10 cellular contexts compared by ENCODE assay signal in the genomic region with DNA sequence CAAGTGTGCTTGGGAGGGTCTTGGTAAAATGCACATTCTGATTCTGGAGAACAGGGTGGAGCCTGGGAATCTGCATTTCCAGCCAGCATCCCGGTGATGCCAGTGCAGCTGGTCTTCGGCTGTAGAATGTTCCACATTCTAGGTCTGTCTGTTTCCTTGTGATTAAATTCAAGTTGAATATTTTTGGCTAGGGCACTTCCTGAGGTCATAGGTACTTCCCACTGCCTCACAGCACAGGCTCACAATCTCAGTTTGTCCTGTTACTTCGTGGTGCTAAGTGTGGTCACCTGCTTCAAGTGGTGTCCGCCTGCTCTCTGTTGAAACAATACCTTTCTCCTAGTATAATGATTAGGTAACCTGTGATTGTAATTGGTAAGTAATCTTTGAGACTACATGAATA. TPM values are rescaled to one million over a fixed set of nuclear protein-coding genes. Genes with fewer than 3 reads are reported as not detected.
DNase-seq lines count a peak whose midpoint lies in the region; ATAC-seq and TF ChIP-seq lines count a peak whose summit lies in the region.
"Had no signal": no experiment of that assay in that cellular context is flagged by ENCODE, and none has a peak within 500 bp of the region (broad histone marks: within the 10 kb centered on the region; RNA-seq: fewer than 3 reads in every experiment).

No MANE protein-coding gene starts in this region.

- TF ChIP-seq POLR2A in adrenal gland (IDR thresholded peaks at IDR 0.05) (no peak), gastrocnemius medialis (IDR thresholded peaks at IDR 0.05) (no peak)

- TF ChIP-seq CTCF in HEK293 (tag by site-specific recombination; IDR thresholded peaks at IDR 0.05) (no peak), adrenal gland (IDR thresholded peaks at IDR 0.05) (peak in 1 of 6 experiments; percentile 1), hepatocyte (IDR thresholded peaks at IDR 0.05; ENCODE audit: poor library complexity) (no peak), gastrocnemius medialis (IDR thresholded peaks at IDR 0.05 in 4 of 5, conservative IDR thresholded peaks at IDR 0.05 in 1 of 5) (no peak)

- ATAC-seq in gastrocnemius medialis (peak; percentile 40 to 50), GM21390 (IDR thresholded peaks at IDR 0.05; ENCODE audit: unreplicated experiment) (no peak), GM21526 (IDR thresholded peaks at IDR 0.05; ENCODE audit: low FRiP score, unreplicated experiment) (no peak)

- DNase-seq in adrenal gland, result peak in 1 of 7 donors; percentile 31
- DNase-seq in hepatocyte (ENCODE audit: low spot score), result no peak
- no peak for DNase-seq in gastrocnemius medialis
- DNase-seq in NK-92 treated with Interleukin-12 subunit alpha and Interleukin-12 subunit beta, amount 100 ng/mL, for 24 hours (lab: John Stamatoyannopoulos, UW), result no peak
- DNase-seq in HUDEP-2 (lab: John Stamatoyannopoulos, UW; ENCODE audit: unreplicated experiment in 76 of 76), result no peak
- DNase-seq: activated CD4-positive, alpha-beta T cell treated with anti-CD3 and anti-CD28 coated beads for 4 hours; NCI-H524 treated with DMSO at 0.1 percent for 48 hours had no signal

- no peaks in the 10 kb centered on the region for H3K9me2 ChIP-seq in hepatocyte (replicated peaks; ENCODE audit: insufficient read depth)

- H4K20me1 ChIP-seq in hepatocyte (ENCODE audit: insufficient read depth, poor library complexity, severe bottlenecking), result peaks cover 3% of the 10 kb centered on the region

- CTCF ChIA-PET in HEK293 (lab: Yijun Ruan, JAX), result interaction anchor here (1.4 kb wide), 1 partner anchor 40 kb away, joined by 5 read pairs; a partner anchor contains a TSS

- H3K27me3 ChIP-seq in adrenal gland (no peaks in the 10 kb centered on the region), hepatocyte (no peaks in the 10 kb centered on the region), gastrocnemius medialis (no peaks in the 10 kb centered on the region)

- H3K36me3 ChIP-seq in HEK293 (ENCODE audit: control insufficient read depth in 2 of 2, insufficient read depth in 1 of 2, low read length in 2 of 2) (no peaks in the 10 kb centered on the region), adrenal gland (replicated peaks in 1 of 2) (no peaks in the 10 kb centered on the region), hepatocyte (replicated peaks; ENCODE audit: insufficient read depth, low read depth) (no peaks in the 10 kb centered on the region), gastrocnemius medialis (no peaks in the 10 kb centered on the region)

- in situ Hi-C loops in gastrocnemius medialis (cut with MboI; ENCODE audit: low sequenced_read_pairs in 4 of 4), result no loop called here

- WGBS in adrenal gland, 4 donors, result 48 to 60% (median 54%) methylated on average over 4 of the region's 4 CpGs
- 63% methylated on average over 4 of the region's 4 CpGs for WGBS in hepatocyte (ENCODE audit: low lambda C conversion rate, missing lambda C conversion rate)

- H3K79me2 ChIP-seq in hepatocyte, result peaks cover 91% of the 10 kb centered on the region

- H2AFZ ChIP-seq in hepatocyte, result no peak overlapping the region

- H3K4me3 ChIP-seq in HEK293 (ENCODE audit: low read depth, low read length) (no peak overlapping the region), adrenal gland (no peak overlapping the region), hepatocyte (no peak overlapping the region), gastrocnemius medialis (no peak overlapping the region)

- intact Hi-C loops in adrenal gland (cut with DNase I), result no loop called here
- intact Hi-C loops in gastrocnemius medialis (cut with DNase I; ENCODE audit: low total_unique reads), result no loop called here

- H3K4me1 ChIP-seq in HEK293 (ENCODE audit: control insufficient read depth, insufficient read depth, low read length), result peaks cover 13% of the 10 kb centered on the region
- H3K4me1 ChIP-seq in adrenal gland (replicated peaks in 1 of 2), result peaks cover 36 to 70% of the 10 kb centered on the region in 2 donors
- H3K4me1 ChIP-seq in hepatocyte (ENCODE audit: insufficient read depth), result peaks cover 62% of the 10 kb centered on the region
- peaks cover 6 to 19% of the 10 kb centered on the region in 2 donors for H3K4me1 ChIP-seq in gastrocnemius medialis

- peak overlapping the region; percentile 48 for H3K4me2 ChIP-seq in hepatocyte

- no peaks in the 10 kb centered on the region for H3K9me3 ChIP-seq in HEK293 (ENCODE audit: control insufficient read depth, insufficient read depth, low read depth, low read length)
- H3K9me3 ChIP-seq in adrenal gland (replicated peaks in 1 of 3), result no peaks in the 10 kb centered on the region
- H3K9me3 ChIP-seq in hepatocyte (ENCODE audit: low read depth), result no peaks in the 10 kb centered on the region
- no peaks in the 10 kb centered on the region for H3K9me3 ChIP-seq in gastrocnemius medialis

- H3K27ac ChIP-seq in HEK293 (ENCODE audit: extremely low read depth, low read depth, low read length), result no peak overlapping the region
- peak overlapping the region in 4 of 5 donors; percentile 71 to 91 (median 86) for H3K27ac ChIP-seq in adrenal gland
- H3K27ac ChIP-seq in hepatocyte, result peak overlapping the region; percentile 98
- peak overlapping the region; percentile 41 to 74 (median 68) for H3K27ac ChIP-seq in gastrocnemius medialis

- POLR2A ChIA-PET in HEK293 (lab: Yijun Ruan, JAX), result interaction anchor here (1.3 kb wide), 1 partner anchor 10 kb away, joined by 3 read pairs; no protein-coding TSS in a partner anchor

TF ChIP-seq in HEK293, 187 proteins besides CTCF, POLR2A, EP300 and RAD21:
- TF ChIP-seq ZBTB20 (tag by site-specific recombination; IDR thresholded peaks at IDR 0.05), result peak; percentile 37; the same call in 1 of the 2 replicates
- TF ChIP-seq, protein P1, sequence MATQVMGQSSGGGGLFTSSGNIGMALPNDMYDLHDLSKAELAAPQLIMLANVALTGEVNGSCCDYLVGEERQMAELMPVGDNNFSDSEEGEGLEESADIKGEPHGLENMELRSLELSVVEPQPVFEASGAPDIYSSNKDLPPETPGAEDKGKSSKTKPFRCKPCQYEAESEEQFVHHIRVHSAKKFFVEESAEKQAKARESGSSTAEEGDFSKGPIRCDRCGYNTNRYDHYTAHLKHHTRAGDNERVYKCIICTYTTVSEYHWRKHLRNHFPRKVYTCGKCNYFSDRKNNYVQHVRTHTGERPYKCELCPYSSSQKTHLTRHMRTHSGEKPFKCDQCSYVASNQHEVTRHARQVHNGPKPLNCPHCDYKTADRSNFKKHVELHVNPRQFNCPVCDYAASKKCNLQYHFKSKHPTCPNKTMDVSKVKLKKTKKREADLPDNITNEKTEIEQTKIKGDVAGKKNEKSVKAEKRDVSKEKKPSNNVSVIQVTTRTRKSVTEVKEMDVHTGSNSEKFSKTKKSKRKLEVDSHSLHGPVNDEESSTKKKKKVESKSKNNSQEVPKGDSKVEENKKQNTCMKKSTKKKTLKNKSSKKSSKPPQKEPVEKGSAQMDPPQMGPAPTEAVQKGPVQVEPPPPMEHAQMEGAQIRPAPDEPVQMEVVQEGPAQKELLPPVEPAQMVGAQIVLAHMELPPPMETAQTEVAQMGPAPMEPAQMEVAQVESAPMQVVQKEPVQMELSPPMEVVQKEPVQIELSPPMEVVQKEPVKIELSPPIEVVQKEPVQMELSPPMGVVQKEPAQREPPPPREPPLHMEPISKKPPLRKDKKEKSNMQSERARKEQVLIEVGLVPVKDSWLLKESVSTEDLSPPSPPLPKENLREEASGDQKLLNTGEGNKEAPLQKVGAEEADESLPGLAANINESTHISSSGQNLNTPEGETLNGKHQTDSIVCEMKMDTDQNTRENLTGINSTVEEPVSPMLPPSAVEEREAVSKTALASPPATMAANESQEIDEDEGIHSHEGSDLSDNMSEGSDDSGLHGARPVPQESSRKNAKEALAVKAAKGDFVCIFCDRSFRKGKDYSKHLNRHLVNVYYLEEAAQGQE (tag by site-specific recombination; IDR thresholded peaks at IDR 0.05), result no peak

RNA-seq across cellular contexts. Expression of a gene that starts 40.1 kb away (rescaled TPM):
- 100 to 1,000 TPM in 6 of 8 donors, 10 to 100 TPM in 2; 84.6 to 278 (median 120) TPM for total RNA-seq in adrenal gland
- 100 to 1,000 TPM in 2 of 3 donors, 10 to 100 TPM in 1; 94.9 to 174 (median 138) TPM for polyA plus RNA-seq in adrenal gland
- total RNA-seq in hepatocyte, result 136 and 172 TPM in 2 replicates
- 69.4 and 74.2 TPM in 2 replicates for polyA plus RNA-seq in hepatocyte
- total RNA-seq in gastrocnemius medialis, result 10 to 100 TPM; 10.9 to 21.5 (median 12.0) TPM

Comparison
In these comparisons a context has a peak if more than half of its experiments do, and no peak if none do; other contexts are left out.
1. ATAC-seq: peak in gastrocnemius medialis (2 of 2); none in GM21390 (single experiment) and GM21526 (single experiment).